ENCODE assay signal across 28 cellular contexts in genomic region chr13:98305670-98306069, GRCh38.
"Had no signal": no experiment of that assay in that cellular context is flagged by ENCODE, and none has a peak within 500 bp of the region (broad histone marks: within the 10 kb centered on the region; RNA-seq: fewer than 3 reads in every experiment).

No MANE protein-coding gene starts in this region.

- H3K9me3 ChIP-seq: heart left ventricle, left ventricle myocardium inferior, mucosa of descending colon, neutrophil, ovary, right atrium auricular region, right lobe of liver, stomach, thoracic aorta, tibial artery, upper lobe of right lung had no signal

- H3K27me3 ChIP-seq: heart left ventricle, neural progenitor cell, neutrophil, ovary, right atrium auricular region, right lobe of liver, stomach, tibial artery, upper lobe of right lung had no signal

- H3K9ac ChIP-seq: neural progenitor cell had no signal

- H3K4me3 Mint-ChIP-seq: immature natural killer cell; naive thymus-derived CD4-positive, alpha-beta T cell; nephron progenitor cell; neural progenitor cell; stimulated activated naive B cell treated with anti-CD40 and anti-IgM and Interleukin-4, amounts not matched to agents 10 μg/mL and 1 μg/mL and 100 μg/mL, for 72 hours had no signal

- H3K27ac ChIP-seq: heart left ventricle, left ventricle myocardium inferior, neural progenitor cell, neutrophil, ovary, right atrium auricular region, right lobe of liver, thoracic aorta, tibial artery, upper lobe of right lung had no signal

- H3K4me2 ChIP-seq: neural progenitor cell had no signal

- H3K27me3 Mint-ChIP-seq: progenitor cell of endocrine pancreas had no signal

- DNase-seq: heart left ventricle; hypothalamus; immature natural killer cell; kidney; left ventricle myocardium inferior; midbrain; mucosa of descending colon; naive thymus-derived CD4-positive, alpha-beta T cell; nephron progenitor cell; occipital lobe; ovary; right lobe of liver; stimulated activated CD4-positive, alpha-beta T cell treated with anti-CD3 and anti-CD28 coated beads, Interleukin-12 subunit alpha, Interleukin-12 subunit beta, amount 100 ng/mL, for 4 hours; stimulated activated CD4-positive, alpha-beta T cell treated with anti-CD3 and anti-CD28 coated beads, Interleukin-15, amount 100 ng/mL, for 24 hours; stimulated activated CD4-positive, alpha-beta T cell treated with anti-CD3 and anti-CD28 coated beads, Interleukin-2, amount 100 ng/mL, for 24 hours; stimulated activated CD4-positive, alpha-beta T cell treated with anti-CD3 and anti-CD28 coated beads, Interleukin-4, amount 100 ng/mL, for 1 hour; stimulated activated naive B cell treated with anti-CD40 and anti-IgM and Interleukin-4, amounts not matched to agents 10 μg/mL and 1 μg/mL and 100 μg/mL, for 72 hours; stimulated activated naive CD8-positive, alpha-beta T cell treated with anti-CD3 and anti-CD28 coated beads, Interleukin-15, Interleukin-2, amounts not matched to agents 100 U/mL and 50 U/mL, for 24 hours; stomach; tibial artery; trophoblast cell; upper lobe of right lung had no signal

- H3K27ac Mint-ChIP-seq: immature natural killer cell; naive thymus-derived CD4-positive, alpha-beta T cell; nephron progenitor cell; neural progenitor cell; progenitor cell of endocrine pancreas; stimulated activated naive B cell treated with anti-CD40 and anti-IgM and Interleukin-4, amounts not matched to agents 10 μg/mL and 1 μg/mL and 100 μg/mL, for 72 hours had no signal

- H3K36me3 Mint-ChIP-seq: immature natural killer cell; naive thymus-derived CD4-positive, alpha-beta T cell; stimulated activated naive B cell treated with anti-CD40 and anti-IgM and Interleukin-4, amounts not matched to agents 10 μg/mL and 1 μg/mL and 100 μg/mL, for 72 hours had no signal

- ATAC-seq: heart left ventricle; mucosa of descending colon; naive thymus-derived CD4-positive, alpha-beta T cell; right lobe of liver; stimulated activated naive B cell treated with anti-CD40 and anti-IgM and Interleukin-4, amounts not matched to agents 10 μg/mL and 1 μg/mL and 100 μg/mL, for 72 hours; stimulated activated naive CD8-positive, alpha-beta T cell treated with anti-CD3 and anti-CD28 coated beads, Interleukin-15, Interleukin-2, amounts not matched to agents 100 U/mL and 50 U/mL, for 24 hours; upper lobe of right lung had no signal

- H3K4me3 ChIP-seq: heart left ventricle, left ventricle myocardium inferior, lung, mucosa of descending colon, neural progenitor cell, ovary, right atrium auricular region, right lobe of liver, stomach, thoracic aorta, tibial artery, upper lobe of right lung had no signal

- H3K4me1 Mint-ChIP-seq: immature natural killer cell; naive thymus-derived CD4-positive, alpha-beta T cell; stimulated activated naive B cell treated with anti-CD40 and anti-IgM and Interleukin-4, amounts not matched to agents 10 μg/mL and 1 μg/mL and 100 μg/mL, for 72 hours had no signal

- H3K36me3 ChIP-seq: heart left ventricle, left ventricle myocardium inferior, neural progenitor cell, neutrophil, ovary, right atrium auricular region, right lobe of liver, stomach, thoracic aorta, tibial artery, upper lobe of right lung had no signal

- H3K9me3 Mint-ChIP-seq: immature natural killer cell; naive thymus-derived CD4-positive, alpha-beta T cell; stimulated activated naive B cell treated with anti-CD40 and anti-IgM and Interleukin-4, amounts not matched to agents 10 μg/mL and 1 μg/mL and 100 μg/mL, for 72 hours had no signal
